16 cellular contexts compared by ENCODE assay signal in the genomic region with DNA sequence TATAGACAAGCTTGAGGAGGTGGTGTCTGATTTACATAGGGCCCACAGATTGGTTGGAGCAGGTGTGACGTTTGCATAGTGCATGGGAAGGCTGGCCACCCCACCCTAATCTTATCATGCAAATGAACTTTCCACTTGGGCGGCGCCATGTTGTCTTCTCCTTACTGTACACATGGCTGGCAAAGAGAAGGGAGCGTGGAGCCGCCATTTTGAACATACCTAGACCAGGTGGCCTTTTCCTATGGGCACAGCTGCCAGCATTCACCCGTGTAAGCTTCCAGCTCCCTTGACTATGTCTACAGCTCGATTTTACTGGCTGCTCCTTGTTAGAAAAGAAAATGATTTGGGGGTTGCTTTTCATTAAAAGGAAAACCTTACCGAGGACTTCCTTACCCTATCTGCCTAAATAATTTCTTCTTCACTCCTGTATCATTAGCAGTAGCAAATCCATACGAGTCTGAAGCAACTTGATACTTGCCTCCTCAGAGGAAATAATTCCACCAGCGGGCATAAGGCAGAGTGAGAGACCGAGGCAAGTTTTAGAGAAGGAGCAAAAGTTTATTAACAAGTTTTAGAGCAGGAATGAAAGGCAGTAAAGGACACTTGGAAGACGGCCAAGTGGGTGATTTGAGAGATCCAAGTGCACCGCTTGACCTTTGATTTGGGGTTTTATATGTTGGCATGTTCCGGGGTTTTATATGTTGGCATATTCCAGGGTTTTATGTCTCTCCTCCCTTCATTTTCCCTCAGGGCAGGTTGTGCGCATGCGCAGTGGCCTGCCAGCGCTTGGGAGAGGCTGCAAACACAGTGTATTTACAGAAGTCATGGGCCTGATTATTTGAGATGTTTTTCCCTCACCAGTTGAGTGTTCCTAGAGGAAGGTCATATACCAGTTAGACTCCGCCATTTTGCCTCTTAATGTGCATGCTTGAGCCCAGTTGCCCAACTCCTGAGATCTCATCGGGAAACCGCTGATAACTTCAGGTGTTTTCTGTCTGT.
DNase-seq lines count a peak whose midpoint lies in the region; ATAC-seq, FAIRE-seq and TF ChIP-seq lines count a peak whose summit lies in the region.
"Had no signal": no experiment of that assay in that cellular context is flagged by ENCODE, and none has a peak within 500 bp of the region (broad histone marks: within the 10 kb centered on the region; RNA-seq: fewer than 3 reads in every experiment).

No MANE protein-coding gene starts in this region.

- H3K4me3 ChIP-seq in A549, result no peak overlapping the region
- H3K4me3 ChIP-seq in Karpas-422 (ENCODE audit: low read length), result no peak overlapping the region
- no peak overlapping the region for H3K4me3 ChIP-seq in PC-9
- H3K4me3 ChIP-seq in liver (ENCODE audit: low read depth in 1 of 3, low read length in 3 of 3), result peak overlapping the region in 1 of 3 donors; percentile 20
- H3K4me3 ChIP-seq: esophagus muscularis mucosa, GM12878, uterus had no signal

- TF ChIP-seq CTCF in A549 (IDR thresholded peaks at IDR 0.05), result no peak
- TF ChIP-seq CTCF in PC-9 (conservative IDR thresholded peaks at IDR 0.05), result no peak
- no peak for TF ChIP-seq CTCF in liver (IDR thresholded peaks at IDR 0.05; ENCODE audit: low read depth, low read length, missing input control)

- TF ChIP-seq RAD21 in A549 (conservative IDR thresholded peaks at IDR 0.05 in 1 of 2, IDR thresholded peaks at IDR 0.05 in 1 of 2) (no peak), liver (IDR thresholded peaks at IDR 0.05) (no peak)

- H3K9me2 ChIP-seq in Karpas-422 (replicated peaks; ENCODE audit: insufficient read depth, low read length) (no peaks in the 10 kb centered on the region), PC-9 (ENCODE audit: insufficient read depth) (no peaks in the 10 kb centered on the region)

- no peak for DNase-seq in A549 (ENCODE audit: low read depth in 1 of 2, low spot score in 1 of 2)
- DNase-seq in Karpas-422, result peak; percentile 59
- DNase-seq in PC-9, result peak in 1 of 2 experiments; percentile 43
- DNase-seq in NCI-H345 (lab: John Stamatoyannopoulos, UW), result no peak
- DNase-seq: activated B cell treated with CpG ODN at 0.5 μM for 24 hours; activated T-cell treated with anti-CD3 and anti-CD28 coated beads, Interleukin-2, amount 50 U/mL, for 1 hour; amniotic stem cell; hippocampal formation; NCI-H524; uterus had no signal

- WGBS in A549 (ENCODE audit: missing lambda C conversion rate), result 89% methylated on average over 20 of the region's 20 CpGs
- 59% methylated on average over 20 of the region's 20 CpGs for whole genome bisulfite sequencing in liver

- H3K27me3 ChIP-seq in Karpas-422 (ENCODE audit: low read length) (no peaks in the 10 kb centered on the region), PC-9 (ENCODE audit: insufficient read depth, low read depth) (no peaks in the 10 kb centered on the region), liver (ENCODE audit: control insufficient read depth in 4 of 4, insufficient read depth in 4 of 4, low read length in 3 of 4) (no peaks in the 10 kb centered on the region)
- H3K27me3 ChIP-seq: esophagus muscularis mucosa, uterus had no signal

- H4K20me1 ChIP-seq in Karpas-422 (ENCODE audit: insufficient read depth, low read depth, low read length) (no peaks in the 10 kb centered on the region), PC-9 (ENCODE audit: insufficient read depth) (no peaks in the 10 kb centered on the region)

- POLR2A ChIA-PET in A549 (lab: Yijun Ruan, JAX) (interaction anchor here (1.0 kb wide), 1 partner anchor 13 kb away, joined by 4 read pairs; no protein-coding TSS in a partner anchor), PC-9 (lab: Charles Lee; ENCODE audit: unreplicated experiment) (no interaction called here)

- CTCF ChIA-PET in A549 (lab: Yijun Ruan, JAX) (interaction anchor here (1.4 to 1.6 kb wide), 2 partner anchors 10 to 11 kb away, joined by 4 to 6 read pairs; no protein-coding TSS in a partner anchor), PC-9 (lab: Charles Lee) (interaction anchor here (0.5 kb wide), 1 partner anchor 23 kb away, joined by 6 read pairs; no protein-coding TSS in a partner anchor)

- TF ChIP-seq EP300 in A549 (IDR thresholded peaks at IDR 0.05), result no peak

- H3K4me1 ChIP-seq in A549 (peaks cover 32% of the 10 kb centered on the region), Karpas-422 (ENCODE audit: low read length) (peaks cover 28% of the 10 kb centered on the region), PC-9 (replicated peaks; ENCODE audit: insufficient read depth) (peaks cover 62% of the 10 kb centered on the region), liver (ENCODE audit: control insufficient read depth in 4 of 4, insufficient read depth in 4 of 4, low read length in 3 of 4) (peaks cover 4 to 41% (median 27%) of the 10 kb centered on the region in 4 donors)
- H3K4me1 ChIP-seq: uterus had no signal

- H3K9me3 ChIP-seq in A549 (no peaks in the 10 kb centered on the region), Karpas-422 (ENCODE audit: low read length) (no peaks in the 10 kb centered on the region; the same call in 1 of the 2 replicates), PC-9 (ENCODE audit: insufficient read depth, low read depth) (0 out of 2 replicates have a peak, but pooled peaks cover 4% of the 10 kb centered on the region), liver (ENCODE audit: control insufficient read depth in 4 of 4, low read length in 3 of 4) (no peaks in the 10 kb centered on the region)
- H3K9me3 ChIP-seq: esophagus muscularis mucosa, uterus had no signal

- H3K79me2 ChIP-seq in Karpas-422 (ENCODE audit: low read length) (no peaks in the 10 kb centered on the region), PC-9 (ENCODE audit: low read depth) (no peaks in the 10 kb centered on the region)

- H3K36me3 ChIP-seq in Karpas-422 (ENCODE audit: insufficient read depth, low read length) (no peaks in the 10 kb centered on the region), PC-9 (ENCODE audit: low read depth) (no peaks in the 10 kb centered on the region), liver (ENCODE audit: control insufficient read depth in 4 of 4, insufficient read depth in 3 of 4, low read depth in 1 of 4, low read length in 3 of 4) (peaks cover 0 to 6% (median 3%) of the 10 kb centered on the region in 4 donors)
- H3K36me3 ChIP-seq: uterus had no signal

- FAIRE-seq in A549 (lab: Jason Lieb, UNC), result no peak
- FAIRE-seq: GM12878 had no signal

- H3K4me2 ChIP-seq in A549 (peak overlapping the region; percentile 36; the same call in 2 of the 3 replicates), Karpas-422 (ENCODE audit: low read depth, low read length, poor library complexity, severe bottlenecking) (no peak overlapping the region), PC-9 (peak overlapping the region; percentile 53)

- ATAC-seq in A549 (no peak), HG03354 (IDR thresholded peaks at IDR 0.05; ENCODE audit: poor library complexity, severe bottlenecking, unreplicated experiment) (no peak), HG03108 (IDR thresholded peaks at IDR 0.05; ENCODE audit: unreplicated experiment) (no peak), HG02870 (IDR thresholded peaks at IDR 0.05; ENCODE audit: unreplicated experiment) (no peak)
- ATAC-seq: GM12878 had no signal

- no peak overlapping the region for H2AFZ ChIP-seq in Karpas-422 (ENCODE audit: low read length)
- H2AFZ ChIP-seq in PC-9, result no peak overlapping the region

- H3K27ac ChIP-seq in A549 (peak overlapping the region; percentile 57 to 67), Karpas-422 (ENCODE audit: low read length) (no peak overlapping the region), PC-9 (peak overlapping the region; percentile 89), liver (ENCODE audit: low read depth in 1 of 2, low read length in 2 of 2) (peak overlapping the region; percentile 87 to 88)
- H3K27ac ChIP-seq: uterus had no signal

- H3K9ac ChIP-seq in Karpas-422 (ENCODE audit: low read length) (no peak overlapping the region), liver (ENCODE audit: low read depth in 1 of 2, low read length in 2 of 2) (no peak overlapping the region)

- intact Hi-C loops in PC-9 (cut with micrococcal nuclease; ENCODE audit: unreplicated experiment), result no loop called here

- no TSS peak for BruUV-seq in PC-9 (replicated peaks; lab: Mats Ljungman, UMichigan)

- TF ChIP-seq POLR2A in A549 (IDR thresholded peaks at IDR 0.05; ENCODE audit: low read length), result no peak

- peaks cover 35% of the 10 kb centered on the region for H3F3A ChIP-seq in PC-9 (ENCODE audit: insufficient read depth, low read depth)

TF ChIP-seq in A549, 52 proteins besides CTCF, POLR2A, EP300 and RAD21 (continues in another document):
- TF ChIP-seq HOXA7 (CRISPR knock-in tag; IDR thresholded peaks at IDR 0.05) (no peak), EHMT2 (IDR thresholded peaks at IDR 0.05; ENCODE audit: low read depth) (no peak), CHD4 (IDR thresholded peaks at IDR 0.05; ENCODE audit: borderline replicate concordance) (no peak)
- TF ChIP-seq, protein P1, sequence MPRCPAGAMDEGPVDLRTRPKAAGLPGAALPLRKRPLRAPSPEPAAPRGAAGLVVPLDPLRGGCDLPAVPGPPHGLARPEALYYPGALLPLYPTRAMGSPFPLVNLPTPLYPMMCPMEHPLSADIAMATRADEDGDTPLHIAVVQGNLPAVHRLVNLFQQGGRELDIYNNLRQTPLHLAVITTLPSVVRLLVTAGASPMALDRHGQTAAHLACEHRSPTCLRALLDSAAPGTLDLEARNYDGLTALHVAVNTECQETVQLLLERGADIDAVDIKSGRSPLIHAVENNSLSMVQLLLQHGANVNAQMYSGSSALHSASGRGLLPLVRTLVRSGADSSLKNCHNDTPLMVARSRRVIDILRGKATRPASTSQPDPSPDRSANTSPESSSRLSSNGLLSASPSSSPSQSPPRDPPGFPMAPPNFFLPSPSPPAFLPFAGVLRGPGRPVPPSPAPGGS (IDR thresholded peaks at IDR 0.05), result no peak
